Comparison of ENCODE assay signal across 28 cellular contexts in the genomic region with DNA sequence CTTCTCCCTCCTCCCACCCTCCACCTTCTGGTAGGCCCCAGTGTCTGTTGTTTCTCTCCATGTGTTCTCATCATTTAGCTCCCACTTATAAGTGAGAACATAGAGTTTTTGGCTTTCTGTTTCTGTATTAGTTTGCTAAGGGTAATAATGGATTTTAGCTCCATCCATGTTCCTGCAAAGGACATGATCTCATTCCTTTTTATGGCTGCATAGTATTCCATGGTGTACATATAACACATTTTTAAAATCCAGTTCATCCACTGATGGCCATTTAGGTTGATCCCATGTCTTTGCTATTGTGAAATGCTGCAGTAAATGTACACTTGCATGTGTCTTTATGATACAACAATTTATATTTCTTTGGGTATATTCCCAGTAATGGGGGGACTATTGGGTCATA.
"Had no signal": no experiment of that assay in that cellular context is flagged by ENCODE, and none has a peak within 500 bp of the region (broad histone marks: within the 10 kb centered on the region; RNA-seq: fewer than 3 reads in every experiment).

No MANE protein-coding gene starts in this region.

- H3K27me3 ChIP-seq: colonic mucosa, dorsolateral prefrontal cortex, esophagus muscularis mucosa, esophagus squamous epithelium, foreskin keratinocyte, gastrocnemius medialis, gastroesophageal sphincter, heart left ventricle, heart right ventricle had no signal

- FAIRE-seq: colon, endometrium, endothelial cell of umbilical vein, frontal cortex had no signal

- H3K4me1 ChIP-seq: colonic mucosa, esophagus muscularis mucosa, esophagus squamous epithelium, foreskin keratinocyte, gastrocnemius medialis, gastroesophageal sphincter, heart left ventricle, heart right ventricle had no signal

- H3K36me3 ChIP-seq: colonic mucosa, esophagus muscularis mucosa, gastrocnemius medialis, gastroesophageal sphincter, heart left ventricle had no signal

- ATAC-seq: effector memory CD8-positive, alpha-beta T cell; esophagus mucosa; foreskin keratinocyte; gastrocnemius medialis; gastroesophageal sphincter; heart left ventricle; heart right ventricle had no signal

- H3K9me3 ChIP-seq: colonic mucosa had no signal

- H3K4me3 ChIP-seq: colonic mucosa, coronary artery, dorsolateral prefrontal cortex, esophagus muscularis mucosa, esophagus squamous epithelium, gastrocnemius medialis, gastroesophageal sphincter, heart left ventricle, heart right ventricle had no signal

- DNase-seq: colonic mucosa; cortex of kidney; dermis blood vessel endothelial cell; dorsolateral prefrontal cortex; effector CD4-positive, alpha-beta T cell; effector CD8-positive, alpha-beta T cell; effector memory CD4-positive, alpha-beta T cell; effector memory CD8-positive, alpha-beta T cell; endodermal cell; erythroblast; esophagus squamous epithelium; foreskin fibroblast; foreskin keratinocyte; foreskin melanocyte; gastrocnemius medialis; glutamatergic neuron; head of caudate nucleus; heart left ventricle; heart right ventricle had no signal

- H3K27ac ChIP-seq: colonic mucosa, coronary artery, dorsolateral prefrontal cortex, epithelial cell of prostate, esophagus muscularis mucosa, esophagus squamous epithelium, foreskin keratinocyte, gastrocnemius medialis, gastroesophageal sphincter, heart left ventricle, heart right ventricle had no signal
